In genomic region chr3:126423191-126424038, GRCh38 we compare ENCODE assay signal across 30 cellular contexts. TPM values are rescaled to one million over a fixed set of nuclear protein-coding genes. Genes with fewer than 3 reads are reported as not detected.
DNase-seq lines count a peak whose midpoint lies in the region; ATAC-seq and TF ChIP-seq lines count a peak whose summit lies in the region.
"Had no signal": no experiment of that assay in that cellular context is flagged by ENCODE, and none has a peak within 500 bp of the region (broad histone marks: within the 10 kb centered on the region; RNA-seq: fewer than 3 reads in every experiment).

No MANE protein-coding gene starts in this region.

- H3K4me3 ChIP-seq in coronary artery (no peak overlapping the region), osteoblast (ENCODE audit: insufficient read depth, low read length) (no peak overlapping the region)
- H3K4me3 ChIP-seq: colonic mucosa, SK-N-MC had no signal

- ATAC-seq in GM21717 (IDR thresholded peaks at IDR 0.05; ENCODE audit: unreplicated experiment): no peak
- ATAC-seq: activated CD8-positive, alpha-beta T cell treated with anti-CD3 and anti-CD28 coated beads for 36 hours; effector memory CD8-positive, alpha-beta T cell; stimulated activated effector memory CD8-positive, alpha-beta T cell treated with anti-CD3 and anti-CD28 coated beads, Interleukin-12 subunit alpha, Interleukin-12 subunit beta, amount 100 ng/mL, for 72 hours had no signal

- no peaks in the 10 kb centered on the region for H3K9me3 ChIP-seq in osteoblast (ENCODE audit: low read depth, low read length)
- H3K9me3 ChIP-seq: colonic mucosa had no signal

- in situ Hi-C loops in G401 (cut with HindIII; ENCODE audit: low sequenced_read_pairs): no loop called here

- TF ChIP-seq CTCF in coronary artery (IDR thresholded peaks at IDR 0.05) (no peak), osteoblast (IDR thresholded peaks at IDR 0.05; ENCODE audit: extremely low read depth, low read depth, low read length) (no peak)

- H3K79me2 ChIP-seq in osteoblast (ENCODE audit: insufficient read depth, low read length): no peaks in the 10 kb centered on the region
- H3K79me2 ChIP-seq: parathyroid adenoma had no signal

- no peak overlapping the region for H2AFZ ChIP-seq in osteoblast (ENCODE audit: low read length)
- H2AFZ ChIP-seq: parathyroid adenoma had no signal

- peaks cover 5% of the 10 kb centered on the region for H3K27me3 ChIP-seq in osteoblast (ENCODE audit: insufficient read depth, low read length)
- H3K27me3 ChIP-seq: colonic mucosa had no signal

- H3K27ac ChIP-seq in coronary artery (no peak overlapping the region), osteoblast (ENCODE audit: low read depth, low read length) (no peak overlapping the region)
- H3K27ac ChIP-seq: colonic mucosa, parathyroid adenoma, SK-N-MC had no signal

- no peaks in the 10 kb centered on the region for H4K20me1 ChIP-seq in osteoblast (ENCODE audit: insufficient read depth, low read length)

- H3K36me3 ChIP-seq in osteoblast (ENCODE audit: insufficient read depth, low read length): no peaks in the 10 kb centered on the region
- H3K36me3 ChIP-seq: colonic mucosa had no signal

- DNase-seq in DMS53 treated with DMSO at 0.1 percent for 48 hours (lab: John Stamatoyannopoulos, UW; ENCODE audit: unreplicated experiment) (peak; percentile 6), DMS53 (lab: John Stamatoyannopoulos, UW) (no peak), AML-193 (lab: John Stamatoyannopoulos, UW) (peak; percentile 10 to 44), coronary artery (ENCODE audit: low spot score) (peak; percentile 59), osteoblast (ENCODE audit: insufficient read length, low spot score, missing footprints) (peak; percentile 81), activated T-cell treated with anti-CD3 and anti-CD28 coated beads for 4 hours (no peak), G401 (ENCODE audit: low spot score) (no peak)
- DNase-seq: 8988T; activated CD8-positive, alpha-beta T cell treated with anti-CD3 and anti-CD28 coated beads for 36 hours; anterior cingulate cortex; CD4-positive, alpha-beta T cell; colonic mucosa; effector memory CD8-positive, alpha-beta T cell; erythroblast; KBM-7; NCI-H1436; stimulated activated CD4-positive, alpha-beta T cell treated with anti-CD3 and anti-CD28 coated beads, Interleukin-4, amount 100 ng/mL, for 24 hours; substantia nigra; T-helper 2 cell had no signal

- H3K4me2 ChIP-seq in osteoblast (ENCODE audit: insufficient read depth, low read length): no peak overlapping the region

- H3K4me1 ChIP-seq in osteoblast (ENCODE audit: insufficient read depth, low read length): no peaks in the 10 kb centered on the region
- H3K4me1 ChIP-seq: colonic mucosa, parathyroid adenoma had no signal

RNA-seq across cellular contexts. Expression of gene CFAP100, which starts 28.7 kb away (rescaled TPM):
- total RNA-seq in osteoblast: not detected in 2 replicates
- total RNA-seq in G401 (2014; rRNA removed; shearing (Covaris generic)): not detected in 2 replicates
- total RNA-seq: activated CD8-positive, alpha-beta T cell treated with anti-CD3 and anti-CD28 coated beads for 36 hours; activated T-helper 2 cell treated with anti-CD3 and anti-CD28 coated beads, Interferon-gamma antibody, Interleukin-2, Interleukin-4, amounts not matched to agents 10 μg/mL and 5 μg/mL and 100 μg/mL, durations not matched to agents 14 hours and 24 hours and 36 hours; CD4-positive, alpha-beta T cell; colonic mucosa; kidney epithelial cell; lung microvascular endothelial cell; MCF 10A; right cardiac atrium; RPMI7951; ureter had no signal

RNA-seq across cellular contexts. Expression of gene ZXDC, which starts 52.3 kb away (rescaled TPM):
- total RNA-seq in osteoblast: 26.8 and 27.1 TPM in 2 replicates
- 11.4 and 18.9 TPM in 2 replicates for total RNA-seq in G401 (2014; rRNA removed; shearing (Covaris generic))

Comparison
In these comparisons a context has a peak if more than half of its experiments do, and no peak if none do; other contexts are left out.
1. DNase-seq: peak in DMS53 treated with DMSO at 0.1 percent for 48 hours (single experiment), AML-193 (2 of 2), coronary artery (single experiment) and osteoblast (single experiment); none in DMS53 (single experiment), activated T-cell treated with anti-CD3 and anti-CD28 coated beads for 4 hours (single experiment) and G401 (single experiment).